Comparison of ENCODE assay signal across 19 cellular contexts in genomic region chr13:49437705-49438104, GRCh38. TPM values are rescaled to one million over a fixed set of nuclear protein-coding genes. Genes with fewer than 3 reads are reported as not detected.
DNase-seq lines count a peak whose midpoint lies in the region; ATAC-seq and TF ChIP-seq lines count a peak whose summit lies in the region.
"Had no signal": no experiment of that assay in that cellular context is flagged by ENCODE, and none has a peak within 500 bp of the region (broad histone marks: within the 10 kb centered on the region; RNA-seq: fewer than 3 reads in every experiment).

No MANE protein-coding gene starts in this region.

- TF ChIP-seq CTCF in IMR-90 (conservative IDR thresholded peaks at IDR 0.05; ENCODE audit: low read depth, low read length): no peak
- TF ChIP-seq CTCF in left lung (IDR thresholded peaks at IDR 0.05): no peak
- no peak for TF ChIP-seq CTCF in tibial artery (IDR thresholded peaks at IDR 0.05)
- no peak for TF ChIP-seq CTCF in ovary (IDR thresholded peaks at IDR 0.05)

- CTCF ChIA-PET in IMR-90 (lab: Yijun Ruan, JAX): interaction anchor here (0.6 to 2.1 kb wide), 5 partner anchors 87 to 137 kb away, joined by 3 to 6 read pairs (median 3); no protein-coding TSS in a partner anchor
- CTCF ChIA-PET in activated CD8-positive, alpha-beta memory T cell treated with anti-CD3 and anti-CD28 coated beads, Interleukin-2, amount 10 ng/mL, durations not matched to agents 7 days and 5 days (lab: Charles Lee): interaction anchor here (1.1 kb wide), 1 partner anchor 16 kb away, joined by 3 read pairs; no protein-coding TSS in a partner anchor

- peaks cover 2% of the 10 kb centered on the region for H3K36me3 Mint-ChIP-seq in activated CD8-positive, alpha-beta memory T cell treated with anti-CD3 and anti-CD28 coated beads, Interleukin-2, amount 10 ng/mL, durations not matched to agents 7 days and 5 days

- intact Hi-C loops in IMR-90 (cut with micrococcal nuclease) (loop anchor here (1.0 kb wide), 1 partner anchor 136 kb away; no protein-coding TSS in a partner anchor), left lung (cut with DNase I) (loop anchor here in 1 of 2 donors (5.0 kb wide), 1 partner anchor 130 kb away; no protein-coding TSS in a partner anchor), tibial artery (cut with DNase I; ENCODE audit: low total_unique reads) (loop anchor here (2.0 kb wide), 1 partner anchor 133 kb away; no protein-coding TSS in a partner anchor), ovary (cut with DNase I) (loop anchor here (2.0 to 5.0 kb wide), 3 partner anchors 135 to 190 kb away; partner anchors contain the start of gene CDADC1 (in 1 of the 4))

- no peak overlapping the region for H3K14ac ChIP-seq in IMR-90 (replicated peaks; ENCODE audit: low read depth, low read length)

- H2BK120ac ChIP-seq in IMR-90 (ENCODE audit: low read depth, low read length): 0 out of 2 replicates have a peak overlapping the region, but pooled peaks have one; percentile 37

- in situ Hi-C loops in IMR-90 (cut with MboI; ENCODE audit: low sequenced_read_pairs): no loop called here

- no peak overlapping the region; the same call in 1 of the 2 replicates for H3K4ac ChIP-seq in IMR-90 (ENCODE audit: low read depth, low read length)

- H3K27ac ChIP-seq in IMR-90 (ENCODE audit: insufficient read depth, low read length) (no peak overlapping the region), Karpas-422 (ENCODE audit: low read length) (no peak overlapping the region), left lung (no peak overlapping the region), tibial artery (peak overlapping the region; percentile 34), ovary (no peak overlapping the region)
- H3K27ac ChIP-seq: GM23248 had no signal

- no CpG with 5 or more reads among the region's 7 CpGs for WGBS in IMR-90 (ENCODE audit: extremely low coverage in 2 of 2, insufficient read length in 1 of 2), 2 experiments
- 75 to 86% (median 75%) methylated on average over 7 of the region's 7 CpGs for WGBS in ovary, 3 donors

- H3K27me3 ChIP-seq in IMR-90 (ENCODE audit: control insufficient read depth, insufficient read depth, low read length) (no peaks in the 10 kb centered on the region), Karpas-422 (ENCODE audit: low read length) (no peaks in the 10 kb centered on the region), left lung (no peaks in the 10 kb centered on the region), tibial artery (no peaks in the 10 kb centered on the region), ovary (no peaks in the 10 kb centered on the region)
- H3K27me3 ChIP-seq: BE2C had no signal

- H4K20me1 ChIP-seq in IMR-90 (ENCODE audit: insufficient read depth, low read length) (no peaks in the 10 kb centered on the region), Karpas-422 (ENCODE audit: insufficient read depth, low read depth, low read length) (no peaks in the 10 kb centered on the region)

- H3K56ac ChIP-seq in IMR-90 (ENCODE audit: extremely low read depth, insufficient read depth, low read length): no peak overlapping the region

- H2AK5ac ChIP-seq in IMR-90 (ENCODE audit: low read depth, low read length): no peak overlapping the region

- no peaks in the 10 kb centered on the region for H3K9me2 ChIP-seq in Karpas-422 (replicated peaks; ENCODE audit: insufficient read depth, low read length)

- TF ChIP-seq EP300 in ovary (IDR thresholded peaks at IDR 0.05): no peak

- H3K79me1 ChIP-seq in IMR-90 (ENCODE audit: low read depth in 1 of 2, low read length in 2 of 2): peaks cover 25 to 29% of the 10 kb centered on the region in 2 experiments

- dilution Hi-C loops in IMR-90 (cut with HindIII; ENCODE audit: low sequenced_read_pairs, unreplicated experiment): no loop called here

- H3K9me3 ChIP-seq in IMR-90 (ENCODE audit: control insufficient read depth, insufficient read depth, low read length): no peaks in the 10 kb centered on the region
- no peaks in the 10 kb centered on the region for H3K9me3 ChIP-seq in Karpas-422 (ENCODE audit: low read length)
- no peaks in the 10 kb centered on the region for H3K9me3 ChIP-seq in left lung
- no peaks in the 10 kb centered on the region for H3K9me3 ChIP-seq in tibial artery
- no peaks in the 10 kb centered on the region for H3K9me3 ChIP-seq in ovary
- H3K9me3 ChIP-seq: BE2C had no signal

- H3K27me3 Mint-ChIP-seq in activated CD8-positive, alpha-beta memory T cell treated with anti-CD3 and anti-CD28 coated beads, Interleukin-2, amount 10 ng/mL, durations not matched to agents 7 days and 5 days: no peaks in the 10 kb centered on the region
- H3K27me3 Mint-ChIP-seq: CD4-positive, CD25-positive, alpha-beta regulatory T cell; CD8-positive, alpha-beta memory T cell; IgD-negative memory B cell had no signal

- H4K8ac ChIP-seq in IMR-90 (ENCODE audit: low read depth in 2 of 2, low read length in 2 of 2): no peak overlapping the region; a peak in 1 of 4 replicates

- H3K4me1 Mint-ChIP-seq in activated CD8-positive, alpha-beta memory T cell treated with anti-CD3 and anti-CD28 coated beads, Interleukin-2, amount 10 ng/mL, durations not matched to agents 7 days and 5 days: peaks cover 10% of the 10 kb centered on the region

- H3K9me3 Mint-ChIP-seq in activated CD8-positive, alpha-beta memory T cell treated with anti-CD3 and anti-CD28 coated beads, Interleukin-2, amount 10 ng/mL, durations not matched to agents 7 days and 5 days (ENCODE audit: low read depth): no peaks in the 10 kb centered on the region
- H3K9me3 Mint-ChIP-seq: CD4-positive, CD25-positive, alpha-beta regulatory T cell; CD8-positive, alpha-beta memory T cell; IgD-negative memory B cell had no signal

- TF ChIP-seq RAD21 in IMR-90 (IDR thresholded peaks at IDR 0.05; ENCODE audit: low read length): no peak

- BruUV-seq in IMR-90 (replicated peaks; lab: Mats Ljungman, UMichigan): no TSS peak

- 0 out of 2 replicates have a peak overlapping the region, but pooled peaks have one; percentile 29 for H2BK20ac ChIP-seq in IMR-90 (ENCODE audit: low read depth, low read length)

- H3K4me3 Mint-ChIP-seq in activated CD8-positive, alpha-beta memory T cell treated with anti-CD3 and anti-CD28 coated beads, Interleukin-2, amount 10 ng/mL, durations not matched to agents 7 days and 5 days: no peak overlapping the region
- H3K4me3 Mint-ChIP-seq: CD8-positive, alpha-beta memory T cell; IgD-negative memory B cell had no signal

- H2AK9ac ChIP-seq in IMR-90 (replicated peaks; ENCODE audit: low read depth, low read length, poor library complexity): no peak overlapping the region

- no peak overlapping the region for H4K5ac ChIP-seq in IMR-90 (ENCODE audit: low read depth, low read length)

- no peak overlapping the region for H4K91ac ChIP-seq in IMR-90 (ENCODE audit: insufficient read depth, low read depth, low read length)

- H3K36me3 ChIP-seq in IMR-90 (ENCODE audit: control insufficient read depth, insufficient read depth, low read length) (peaks cover 2% of the 10 kb centered on the region; the same call in 1 of the 2 replicates), Karpas-422 (ENCODE audit: insufficient read depth, low read length) (no peaks in the 10 kb centered on the region), left lung (peaks cover 0 to 7% of the 10 kb centered on the region in 2 donors), tibial artery (peaks cover 0 to 11% (median 6%) of the 10 kb centered on the region in 3 donors), ovary (no peaks in the 10 kb centered on the region)
- H3K36me3 ChIP-seq: BE2C had no signal

- H3K27ac Mint-ChIP-seq in activated CD8-positive, alpha-beta memory T cell treated with anti-CD3 and anti-CD28 coated beads, Interleukin-2, amount 10 ng/mL, durations not matched to agents 7 days and 5 days: no peak overlapping the region
- H3K27ac Mint-ChIP-seq: CD4-positive, CD25-positive, alpha-beta regulatory T cell; CD8-positive, alpha-beta memory T cell; IgD-negative memory B cell had no signal

- H2BK5ac ChIP-seq in IMR-90 (ENCODE audit: low read depth, low read length, poor library complexity, severe bottlenecking): no peak overlapping the region

- ATAC-seq in IMR-90 (ENCODE audit: low read depth) (no peak), left lung (peak; percentile 73)
- no peak for ATAC-seq in activated CD8-positive, alpha-beta memory T cell treated with anti-CD3 and anti-CD28 coated beads, Interleukin-2, amount 10 ng/mL, durations not matched to agents 7 days and 5 days
- ATAC-seq: GM12878 had no signal

- H3K4me3 ChIP-seq in IMR-90 (ENCODE audit: insufficient read depth, low read depth, low read length): no peak overlapping the region
- H3K4me3 ChIP-seq in Karpas-422 (ENCODE audit: low read length): no peak overlapping the region
- no peak overlapping the region for H3K4me3 ChIP-seq in left lung
- no peak overlapping the region for H3K4me3 ChIP-seq in tibial artery
- H3K4me3 ChIP-seq in ovary: no peak overlapping the region
- H3K4me3 ChIP-seq: GM12878, GM23248 had no signal

- H2AFZ ChIP-seq in IMR-90 (replicated peaks; ENCODE audit: low read length, poor library complexity) (no peak overlapping the region), Karpas-422 (ENCODE audit: low read length) (peak overlapping the region; percentile 5; the same call in 1 of the 2 replicates)
- H2AFZ ChIP-seq: GM23248 had no signal

- TF ChIP-seq POLR2A in IMR-90 (IDR thresholded peaks at IDR 0.05; ENCODE audit: low read depth, low read length): no peak
- TF ChIP-seq POLR2A in ovary (IDR thresholded peaks at IDR 0.05): no peak

- H3K4me2 ChIP-seq in IMR-90 (ENCODE audit: low read depth, low read length) (no peak overlapping the region), Karpas-422 (ENCODE audit: low read depth, low read length, poor library complexity, severe bottlenecking) (no peak overlapping the region)

- H3K18ac ChIP-seq in IMR-90 (ENCODE audit: low read depth, low read length): no peak overlapping the region

- peaks cover 2% of the 10 kb centered on the region; the same call in 1 of the 2 replicates for H3K4me1 ChIP-seq in IMR-90 (ENCODE audit: control insufficient read depth, insufficient read depth, low read length)
- peaks cover 69% of the 10 kb centered on the region for H3K4me1 ChIP-seq in Karpas-422 (ENCODE audit: low read length)
- no peaks in the 10 kb centered on the region for H3K4me1 ChIP-seq in left lung
- peaks cover 0 to 17% (median 0%) of the 10 kb centered on the region in 4 donors for H3K4me1 ChIP-seq in tibial artery
- H3K4me1 ChIP-seq in ovary (ENCODE audit: insufficient read depth): no peaks in the 10 kb centered on the region
- H3K4me1 ChIP-seq: BE2C had no signal

- no peaks in the 10 kb centered on the region; the same call in 1 of the 2 replicates for H3K79me2 ChIP-seq in Karpas-422 (ENCODE audit: low read length)

- H3K23ac ChIP-seq in IMR-90 (ENCODE audit: low read depth, low read length): no peak overlapping the region

- POLR2A ChIA-PET in IMR-90 (lab: Charles Lee; ENCODE audit: unreplicated experiment): no interaction called here

- no peak for DNase-seq in IMR-90
- no peak for DNase-seq in Karpas-422
- no peak for DNase-seq in left lung
- DNase-seq in tibial artery: no peak
- no peak for DNase-seq in stimulated activated naive CD4-positive, alpha-beta T cell treated with Interleukin-2 at 50 U/mL for 16 hours (lab: John Stamatoyannopoulos, UW)
- no peak for DNase-seq in ovary
- no peak for DNase-seq in activated CD8-positive, alpha-beta memory T cell treated with anti-CD3 and anti-CD28 coated beads, Interleukin-2, amount 10 ng/mL, durations not matched to agents 7 days and 5 days
- DNase-seq: BE2C; C1 segment of cervical spinal cord; CD4-positive, CD25-positive, alpha-beta regulatory T cell; CD8-positive, alpha-beta memory T cell; COR-L47; DMS 273 treated with DMSO at 0.1 percent for 48 hours; DND-41; EL; GM23248; HCEC 1CT had no signal

- no peak overlapping the region for H3K9ac ChIP-seq in IMR-90 (ENCODE audit: low read depth, low read length)
- H3K9ac ChIP-seq in Karpas-422 (ENCODE audit: low read length): no peak overlapping the region
- H3K9ac ChIP-seq: GM23248 had no signal

- H3K9me1 ChIP-seq in IMR-90 (ENCODE audit: insufficient read depth, low read length): 0 out of 2 replicates have a peak, but pooled peaks cover 4% of the 10 kb centered on the region

- H2BK15ac ChIP-seq in IMR-90 (ENCODE audit: low read depth, low read length): no peak overlapping the region

RNA-seq across cellular contexts. Expression of gene CAB39L, which starts 6.2 kb away (rescaled TPM):
- total RNA-seq in IMR-90 (2012; rRNA removed): 16.7 and 21.9 TPM in 2 replicates
- 6.6 and 8.5 TPM in 2 replicates for polyA plus RNA-seq in IMR-90 (2012; rRNA removed)
- polyA plus RNA-seq in IMR-90 (2012; cell fraction: cytosol; rRNA removed): 2.4 and 3.2 TPM in 2 replicates
- polyA plus RNA-seq in IMR-90 (2012; cell fraction: nucleus; rRNA removed; ENCODE audit: low replicate concordance): 2.4 and 6.0 TPM in 2 replicates
- 24.7 and 51.9 TPM in 2 replicates for total RNA-seq in Karpas-422 (2014; rRNA removed; shearing (Covaris generic); ENCODE audit: low replicate concordance)
- total RNA-seq in left lung: 10 to 100 TPM in 1 of 2 donors, 1 to 10 TPM in 1; 8.6 to 12.8 TPM
- total RNA-seq in ovary: 10 to 100 TPM; 22.6 to 42.7 (median 26.5) TPM
- polyA plus RNA-seq in ovary: 10 to 100 TPM; 15.9 to 24.7 TPM
- total RNA-seq in activated CD8-positive, alpha-beta memory T cell treated with anti-CD3 and anti-CD28 coated beads, Interleukin-2, amount 10 ng/mL, durations not matched to agents 7 days and 5 days: 1 to 10 TPM; 4.0 to 4.3 TPM

RNA-seq across cellular contexts. Expression of gene SETDB2, which starts 6.4 kb away (rescaled TPM):
- total RNA-seq in IMR-90 (2012; rRNA removed): 5.7 and 8.6 TPM in 2 replicates
- 2.9 and 4.3 TPM in 2 replicates for polyA plus RNA-seq in IMR-90 (2012; rRNA removed)
- 0.33 and 0.35 TPM in 2 replicates for polyA plus RNA-seq in IMR-90 (2012; cell fraction: cytosol; rRNA removed)
- 1.1 and 6.2 TPM in 2 replicates for polyA plus RNA-seq in IMR-90 (2012; cell fraction: nucleus; rRNA removed; ENCODE audit: low replicate concordance)
- total RNA-seq in Karpas-422 (2014; rRNA removed; shearing (Covaris generic); ENCODE audit: low replicate concordance): 25.4 and 34.0 TPM in 2 replicates
- 10 to 100 TPM; 11.4 to 14.0 TPM for total RNA-seq in left lung
- 10 to 100 TPM in 6 of 7 donors, 1 to 10 TPM in 1; 9.1 to 21.6 (median 19.8) TPM for total RNA-seq in ovary
- 10 to 100 TPM in 1 of 2 donors, 1 to 10 TPM in 1; 6.6 to 14.3 TPM for polyA plus RNA-seq in ovary
- total RNA-seq in activated CD8-positive, alpha-beta memory T cell treated with anti-CD3 and anti-CD28 coated beads, Interleukin-2, amount 10 ng/mL, durations not matched to agents 7 days and 5 days: 10 to 100 TPM; 14.3 to 18.0 TPM

RNA-seq across cellular contexts. Expression of gene PHF11, which starts 58.0 kb away (rescaled TPM):
- total RNA-seq in IMR-90 (2012; rRNA removed): 3.9 and 6.7 TPM in 2 replicates
- polyA plus RNA-seq in IMR-90 (2012; rRNA removed): 12.2 and 15.4 TPM in 2 replicates
- polyA plus RNA-seq in IMR-90 (2012; cell fraction: cytosol; rRNA removed): 4.0 TPM in 2 replicates
- 9.2 and 65.7 TPM in 2 replicates for polyA plus RNA-seq in IMR-90 (2012; cell fraction: nucleus; rRNA removed; ENCODE audit: low replicate concordance)
- 34.3 and 75.2 TPM in 2 replicates for total RNA-seq in Karpas-422 (2014; rRNA removed; shearing (Covaris generic); ENCODE audit: low replicate concordance)
- total RNA-seq in left lung: 10 to 100 TPM; 42.9 to 55.5 TPM
- 10 to 100 TPM; 25.6 to 43.5 (median 34.0) TPM for total RNA-seq in ovary
- 10 to 100 TPM; 25.5 to 57.0 TPM for polyA plus RNA-seq in ovary
- total RNA-seq in activated CD8-positive, alpha-beta memory T cell treated with anti-CD3 and anti-CD28 coated beads, Interleukin-2, amount 10 ng/mL, durations not matched to agents 7 days and 5 days: 100 to 1,000 TPM in 1 of 2 experiments, 10 to 100 TPM in 1; 79.6 to 129 TPM

Comparison
In these comparisons a context has a peak if more than half of its experiments do, and no peak if none do; other contexts are left out.
1. H3K27ac ChIP-seq: peak in tibial artery (2 of 2); none in IMR-90 (single experiment), Karpas-422 (single experiment), left lung (0 of 2) and ovary (0 of 2).